ENCODE assay signal across 15 cellular contexts in genomic region chr13:103287659-103288058, GRCh38.
A peak's percentile ranks its signal among the peaks of the same experiment; 100 is the strongest.
DNase-seq lines count a peak whose midpoint lies in the region; ATAC-seq, FAIRE-seq and TF ChIP-seq lines count a peak whose summit lies in the region.
"Had no signal": no experiment of that assay in that cellular context is flagged by ENCODE, and none has a peak within 500 bp of the region (broad histone marks: within the 10 kb centered on the region; RNA-seq: fewer than 3 reads in every experiment).

No MANE protein-coding gene starts in this region.

- no peaks in the 10 kb centered on the region for H3K9me3 Mint-ChIP-seq in Caco-2 (ENCODE audit: unreplicated experiment)
- H3K9me3 Mint-ChIP-seq: activated naive CD4-positive, alpha-beta T cell treated with anti-CD3 and anti-CD28 coated beads, Interleukin-2, amount 50 U/mL, for 24 hours had no signal

- FAIRE-seq in GM18507 (lab: Jason Lieb, UNC) = peak; percentile 56
- peak; percentile 76 for FAIRE-seq in keratinocyte (lab: Jason Lieb, UNC)

- no peaks in the 10 kb centered on the region for H3K36me3 ChIP-seq in keratinocyte (ENCODE audit: control insufficient read depth in 2 of 2, extremely low read depth in 1 of 2, insufficient read depth in 2 of 2, low read length in 2 of 2)
- H3K36me3 ChIP-seq in Caco-2 (ENCODE audit: control insufficient read depth, insufficient read depth, low read length) = no peaks in the 10 kb centered on the region
- H3K36me3 ChIP-seq: left ventricle myocardium inferior, neutrophil had no signal

- ATAC-seq in HG03565 (IDR thresholded peaks at IDR 0.05; ENCODE audit: unreplicated experiment) = peak; percentile 36
- ATAC-seq in GM21367 (IDR thresholded peaks at IDR 0.05; ENCODE audit: unreplicated experiment) = no peak

- H3K9ac ChIP-seq in keratinocyte (ENCODE audit: control insufficient read depth, extremely low read depth, insufficient read depth, low read length) = peak overlapping the region; percentile 22

- H3K4me1 ChIP-seq in keratinocyte (ENCODE audit: control insufficient read depth, extremely low read depth, insufficient read depth, low read length) (peaks cover 22% of the 10 kb centered on the region), Caco-2 (peaks cover 12% of the 10 kb centered on the region)
- H3K4me1 ChIP-seq: left ventricle myocardium inferior had no signal

- no peaks in the 10 kb centered on the region for H3K27me3 Mint-ChIP-seq in Caco-2 (ENCODE audit: insufficient read depth, unreplicated experiment)
- H3K27me3 Mint-ChIP-seq: CD4-positive, alpha-beta memory T cell had no signal

- CTCF ChIA-PET in Caco-2 (lab: Charles Lee) = no interaction called here

- intact Hi-C loops in Caco-2 (cut with micrococcal nuclease; ENCODE audit: unreplicated experiment) = no loop called here

- in situ Hi-C loops in astrocyte of the cerebellum (cut with HindIII; ENCODE audit: low sequenced_read_pairs) = no loop called here

- POLR2A ChIA-PET in Caco-2 (lab: Charles Lee) = no interaction called here

- dilution Hi-C loops in keratinocyte (cut with MboI; ENCODE audit: extremely low pct_ligation_motif_present, low sequenced_read_pairs) = no loop called here

- peaks cover 7% of the 10 kb centered on the region for H3K4me1 Mint-ChIP-seq in Caco-2 (ENCODE audit: low read depth, unreplicated experiment)
- H3K4me1 Mint-ChIP-seq: activated naive CD4-positive, alpha-beta T cell treated with anti-CD3 and anti-CD28 coated beads, Interleukin-2, amount 50 U/mL, for 24 hours; CD4-positive, alpha-beta memory T cell had no signal

- H3K36me3 Mint-ChIP-seq in Caco-2 (ENCODE audit: insufficient read depth, unreplicated experiment) = no peaks in the 10 kb centered on the region
- H3K36me3 Mint-ChIP-seq: activated naive CD4-positive, alpha-beta T cell treated with anti-CD3 and anti-CD28 coated beads, Interleukin-2, amount 50 U/mL, for 24 hours; CD4-positive, alpha-beta memory T cell had no signal

- no peak overlapping the region for H3K27ac Mint-ChIP-seq in Caco-2 (ENCODE audit: unreplicated experiment)
- H3K27ac Mint-ChIP-seq: activated naive CD4-positive, alpha-beta T cell treated with anti-CD3 and anti-CD28 coated beads, Interleukin-2, amount 50 U/mL, for 24 hours; CD4-positive, alpha-beta memory T cell had no signal

- peak overlapping the region; percentile 61 for H3K27ac ChIP-seq in keratinocyte (ENCODE audit: control insufficient read depth, insufficient read depth, low read length)
- H3K27ac ChIP-seq: left ventricle myocardium inferior, neutrophil, SK-N-MC had no signal

- H3K4me3 ChIP-seq in astrocyte of the cerebellum (ENCODE audit: low read depth, low read length) = no peak overlapping the region
- no peak overlapping the region for H3K4me3 ChIP-seq in keratinocyte (ENCODE audit: control insufficient read depth in 2 of 3, extremely low read depth in 1 of 3, insufficient read depth in 2 of 3, low read depth in 1 of 3, low read length in 3 of 3)
- H3K4me3 ChIP-seq in Caco-2 (ENCODE audit: low read depth, low read length) = no peak overlapping the region
- H3K4me3 ChIP-seq: left ventricle myocardium inferior, SK-N-MC had no signal

- peak overlapping the region; percentile 45 for H3K4me2 ChIP-seq in keratinocyte (ENCODE audit: control insufficient read depth, extremely low read depth, insufficient read depth, low read depth, low read length)

- no peak for TF ChIP-seq CTCF in astrocyte of the cerebellum (IDR thresholded peaks at IDR 0.05; ENCODE audit: low read depth, low read length, missing control alignments)
- TF ChIP-seq CTCF in keratinocyte (optimal IDR thresholded peaks at IDR 0.05 in 1 of 3, IDR thresholded peaks at IDR 0.05 in 1 of 3, conservative IDR thresholded peaks at IDR 0.05 in 1 of 3; ENCODE audit: extremely low read depth in 1 of 3, insufficient read depth in 2 of 3, low read length in 3 of 3) = no peak
- TF ChIP-seq CTCF in Caco-2 (IDR thresholded peaks at IDR 0.05; ENCODE audit: insufficient read depth in 1 of 2, low read depth in 1 of 2, low read length in 1 of 2, severe bottlenecking in 1 of 2, unreplicated experiment in 1 of 2) = no peak

- H3K27me3 ChIP-seq in keratinocyte (ENCODE audit: control insufficient read depth, extremely low read depth, insufficient read depth, low read length) (no peaks in the 10 kb centered on the region), Caco-2 (replicated peaks; ENCODE audit: control insufficient read depth, insufficient read depth, low read length) (no peaks in the 10 kb centered on the region)

- DNase-seq in GM18507 (ENCODE audit: extremely low spot score, insufficient read length, low read depth) (no peak), astrocyte of the cerebellum (ENCODE audit: low read depth) (peak; percentile 12), keratinocyte (ENCODE audit: low read depth, low spot score) (peak; percentile 36), Caco-2 (no peak), DMS79 treated with DMSO at 0.1 percent for 48 hours (lab: John Stamatoyannopoulos, UW) (no peak), activated T-cell treated with anti-CD3 and anti-CD28 coated beads for 4 hours (no peak)
- DNase-seq: activated CD8-positive, alpha-beta memory T cell treated with anti-CD3 and anti-CD28 coated beads for 24 hours; CD4-positive, alpha-beta memory T cell; left ventricle myocardium inferior; OCI-M1 had no signal

- no TSS peak for BruUV-seq in Caco-2 (replicated peaks; lab: Mats Ljungman, UMichigan)

- H3K9me3 ChIP-seq in keratinocyte (ENCODE audit: control insufficient read depth, low read depth, low read length) = no peaks in the 10 kb centered on the region
- no peaks in the 10 kb centered on the region for H3K9me3 ChIP-seq in Caco-2
- H3K9me3 ChIP-seq: left ventricle myocardium inferior, neutrophil had no signal

- H2AFZ ChIP-seq in keratinocyte (ENCODE audit: control insufficient read depth, low read length) = peak overlapping the region; percentile 92

- H3K4me3 Mint-ChIP-seq in Caco-2 (ENCODE audit: unreplicated experiment) = no peak overlapping the region
- H3K4me3 Mint-ChIP-seq: activated naive CD4-positive, alpha-beta T cell treated with anti-CD3 and anti-CD28 coated beads, Interleukin-2, amount 50 U/mL, for 24 hours; CD4-positive, alpha-beta memory T cell had no signal

- H3K9me1 ChIP-seq in keratinocyte (ENCODE audit: control insufficient read depth, extremely low read depth, insufficient read depth, low read length) = no peaks in the 10 kb centered on the region

- no peaks in the 10 kb centered on the region for H4K20me1 ChIP-seq in keratinocyte (ENCODE audit: control insufficient read depth, extremely low read depth, insufficient read depth, low read length)

- H3K79me2 ChIP-seq in keratinocyte (ENCODE audit: control insufficient read depth, insufficient read depth, low read length) = no peaks in the 10 kb centered on the region

Comparison
In these comparisons a context has a peak if more than half of its experiments do, and no peak if none do; other contexts are left out.
1. DNase-seq: peak in astrocyte of the cerebellum (single experiment) and keratinocyte (single experiment); none in GM18507 (single experiment), Caco-2 (0 of 2), DMS79 treated with DMSO at 0.1 percent for 48 hours (single experiment) and activated T-cell treated with anti-CD3 and anti-CD28 coated beads for 4 hours (single experiment).